In the genomic region with DNA sequence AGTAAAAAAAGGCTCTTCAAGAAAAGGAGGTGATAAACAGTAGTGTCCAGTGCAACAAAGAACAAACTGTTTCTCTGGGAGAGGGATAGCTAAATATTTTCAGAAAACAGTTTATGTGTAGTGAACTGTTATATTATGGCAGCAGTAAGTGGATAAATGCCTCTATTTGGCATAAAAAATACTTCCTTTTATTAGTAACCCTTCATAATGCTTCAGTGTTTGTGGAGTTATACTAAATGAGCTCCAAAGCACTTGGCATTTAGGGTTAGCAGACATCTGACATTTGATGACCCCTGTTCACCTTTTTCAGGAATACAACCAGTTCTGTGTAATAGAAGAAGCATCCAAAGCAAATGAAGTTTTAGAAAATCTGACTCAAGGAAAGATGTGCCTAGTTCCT, we compare ENCODE assay signal across 21 cellular contexts.
"Had no signal": no experiment of that assay in that cellular context is flagged by ENCODE, and none has a peak within 500 bp of the region (broad histone marks: within the 10 kb centered on the region; RNA-seq: fewer than 3 reads in every experiment).

No MANE protein-coding gene starts in this region.

- H3K4me1 Mint-ChIP-seq: nephron progenitor cell had no signal

- H3K27ac Mint-ChIP-seq: nephron progenitor cell had no signal

- H3K27me3 ChIP-seq: colonic mucosa, foreskin keratinocyte, right lobe of liver, spleen, suprapubic skin, thyroid gland, upper lobe of left lung, uterus had no signal

- H3K9me3 ChIP-seq: colonic mucosa, psoas muscle, right lobe of liver, spleen, suprapubic skin, thyroid gland, upper lobe of left lung, uterus had no signal

- H3K4me3 ChIP-seq: colonic mucosa, psoas muscle, right lobe of liver, spleen, suprapubic skin, thyroid gland, upper lobe of left lung, uterus had no signal

- H3K4me1 ChIP-seq: colonic mucosa, foreskin keratinocyte, psoas muscle, right lobe of liver, spleen, suprapubic skin, thyroid gland, upper lobe of left lung, uterus had no signal

- H3K4me3 Mint-ChIP-seq: naive thymus-derived CD4-positive, alpha-beta T cell; nephron progenitor cell had no signal

- H3K27me3 Mint-ChIP-seq: naive thymus-derived CD4-positive, alpha-beta T cell had no signal

- DNase-seq: colonic mucosa; dermis blood vessel endothelial cell; erythroblast; foreskin keratinocyte; head of caudate nucleus; hippocampal formation; kidney glomerular epithelial cell; naive thymus-derived CD4-positive, alpha-beta T cell; nephron progenitor cell; psoas muscle; retina; right lobe of liver; spleen; stimulated activated CD4-positive, alpha-beta T cell treated with anti-CD3 and anti-CD28 coated beads, Interleukin-15, amount 100 ng/mL, for 24 hours; stimulated activated CD4-positive, alpha-beta T cell treated with anti-CD3 and anti-CD28 coated beads, Interleukin-1b, Interleukin-23, amount 100 ng/mL, for 48 hours; stimulated activated CD4-positive, alpha-beta T cell treated with anti-CD3 and anti-CD28 coated beads, Interleukin-4, amount 100 ng/mL, for 24 hours; stimulated activated naive CD4-positive, alpha-beta T cell; thyroid gland; upper lobe of left lung; uterus had no signal

- H3K27ac ChIP-seq: colonic mucosa, foreskin keratinocyte, psoas muscle, right lobe of liver, spleen, suprapubic skin, thyroid gland, upper lobe of left lung, uterus had no signal

- H3K36me3 ChIP-seq: colonic mucosa, uterus had no signal

- ATAC-seq: foreskin keratinocyte; naive thymus-derived CD4-positive, alpha-beta T cell; psoas muscle; right lobe of liver had no signal

- H3K9me3 Mint-ChIP-seq: naive thymus-derived CD4-positive, alpha-beta T cell; nephron progenitor cell had no signal
